In genomic region chr22:36659762-36660509, GRCh38 we compare ENCODE assay signal across 10 cellular contexts. TPM values are rescaled to one million over a fixed set of nuclear protein-coding genes. Genes with fewer than 3 reads are reported as not detected.
DNase-seq lines count a peak whose midpoint lies in the region; ATAC-seq and FAIRE-seq lines count a peak whose summit lies in the region.
"Had no signal": no experiment of that assay in that cellular context is flagged by ENCODE, and none has a peak within 500 bp of the region (broad histone marks: within the 10 kb centered on the region; RNA-seq: fewer than 3 reads in every experiment).

No MANE protein-coding gene starts in this region.

- H3K4me3 Mint-ChIP-seq in activated naive CD8-positive, alpha-beta T cell treated with anti-CD3 and anti-CD28 coated beads, Interleukin-2, amount 50 U/mL, for 24 hours, result no peak overlapping the region
- H3K4me3 Mint-ChIP-seq: CD8-positive, alpha-beta T cell had no signal

- peak; percentile 82 for ATAC-seq in activated naive CD8-positive, alpha-beta T cell treated with anti-CD3 and anti-CD28 coated beads, Interleukin-2, amount 50 U/mL, for 24 hours
- ATAC-seq in sciatic nerve (peak; percentile 95), GM19397 (IDR thresholded peaks at IDR 0.05; ENCODE audit: unreplicated experiment) (no peak)
- ATAC-seq: CD8-positive, alpha-beta T cell had no signal

- peaks cover 25% of the 10 kb centered on the region for H3K27me3 Mint-ChIP-seq in activated naive CD8-positive, alpha-beta T cell treated with anti-CD3 and anti-CD28 coated beads, Interleukin-2, amount 50 U/mL, for 24 hours

- peaks cover 2% of the 10 kb centered on the region for H3K4me1 Mint-ChIP-seq in activated naive CD8-positive, alpha-beta T cell treated with anti-CD3 and anti-CD28 coated beads, Interleukin-2, amount 50 U/mL, for 24 hours

- FAIRE-seq in GM19239 (lab: Jason Lieb, UNC), result no peak

- H3K27ac Mint-ChIP-seq in activated naive CD8-positive, alpha-beta T cell treated with anti-CD3 and anti-CD28 coated beads, Interleukin-2, amount 50 U/mL, for 24 hours, result no peak overlapping the region
- H3K27ac Mint-ChIP-seq: CD8-positive, alpha-beta T cell had no signal

- intact Hi-C loops in cardiac septum (cut with DNase I), result no loop called here
- intact Hi-C loops in sciatic nerve (cut with DNase I), result no loop called here

- H3K36me3 Mint-ChIP-seq in activated naive CD8-positive, alpha-beta T cell treated with anti-CD3 and anti-CD28 coated beads, Interleukin-2, amount 50 U/mL, for 24 hours (ENCODE audit: low read depth), result no peaks in the 10 kb centered on the region
- H3K36me3 Mint-ChIP-seq: CD8-positive, alpha-beta T cell had no signal

- no peaks in the 10 kb centered on the region for H3K9me3 Mint-ChIP-seq in activated naive CD8-positive, alpha-beta T cell treated with anti-CD3 and anti-CD28 coated beads, Interleukin-2, amount 50 U/mL, for 24 hours
- H3K9me3 Mint-ChIP-seq: CD8-positive, alpha-beta T cell had no signal

- peak; percentile 55 for DNase-seq in NK-92 treated with Interleukin-12 subunit alpha and Interleukin-12 subunit beta, amount 100 ng/mL, for 24 hours (lab: John Stamatoyannopoulos, UW)
- DNase-seq in NK-92 (lab: John Stamatoyannopoulos, UW; ENCODE audit: unreplicated experiment) (no peak), NCI-H2196 treated with DMSO at 0.1 percent for 48 hours (lab: John Stamatoyannopoulos, UW; ENCODE audit: unreplicated experiment) (peak; percentile 62), cardiac septum (ENCODE audit: low spot score) (peak; percentile 91), sciatic nerve (ENCODE audit: low spot score) (peak; percentile 93), GM19239 (ENCODE audit: insufficient read length, low spot score) (no peak)
- DNase-seq in activated naive CD8-positive, alpha-beta T cell treated with anti-CD3 and anti-CD28 coated beads, Interleukin-2, amount 50 U/mL, for 24 hours, result peak; percentile 49

RNA-seq across cellular contexts. Expression of gene CACNG2, which starts 43.6 kb away (rescaled TPM):
- total RNA-seq in cardiac septum (not detected), sciatic nerve (not detected)
- total RNA-seq: activated CD8-positive, alpha-beta memory T cell treated with anti-CD3 and anti-CD28 coated beads for 36 hours; CD8-positive, alpha-beta T cell had no signal

Comparison
In these comparisons a context has a peak if more than half of its experiments do, and no peak if none do; other contexts are left out.
1. DNase-seq: peak in NK-92 treated with Interleukin-12 subunit alpha and Interleukin-12 subunit beta, amount 100 ng/mL, for 24 hours (single experiment), NCI-H2196 treated with DMSO at 0.1 percent for 48 hours (single experiment), activated naive CD8-positive, alpha-beta T cell treated with anti-CD3 and anti-CD28 coated beads, Interleukin-2, amount 50 U/mL, for 24 hours (single experiment), cardiac septum (single experiment) and sciatic nerve (single experiment); none in NK-92 (single experiment) and GM19239 (single experiment).